Comparison of ENCODE assay signal across 30 cellular contexts in the genomic region with DNA sequence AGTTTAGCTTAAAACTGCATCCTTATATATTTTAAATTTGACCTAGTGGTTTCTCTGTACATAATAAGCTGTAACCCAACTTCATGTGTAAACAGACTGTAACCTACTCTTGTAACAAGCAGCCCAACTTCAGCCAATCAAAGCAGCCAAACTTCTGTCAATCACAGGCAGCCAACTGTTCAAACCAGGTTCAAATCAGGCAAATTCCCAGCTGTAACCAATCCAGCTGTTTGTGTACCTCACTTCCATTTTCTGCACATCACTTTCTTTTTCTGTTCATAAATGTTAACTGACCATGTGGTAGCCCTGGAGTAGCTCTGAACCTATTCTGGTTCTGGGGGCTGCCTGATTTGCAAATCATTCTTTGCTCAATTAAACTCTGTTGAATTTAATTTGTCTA.
A peak's percentile ranks its signal among the peaks of the same experiment; 100 is the strongest.
DNase-seq lines count a peak whose midpoint lies in the region; ATAC-seq, FAIRE-seq and TF ChIP-seq lines count a peak whose summit lies in the region.
"Had no signal": no experiment of that assay in that cellular context is flagged by ENCODE, and none has a peak within 500 bp of the region (broad histone marks: within the 10 kb centered on the region; RNA-seq: fewer than 3 reads in every experiment).

No MANE protein-coding gene starts in this region.

- H3K27me3 ChIP-seq in mammary epithelial cell (ENCODE audit: insufficient read depth, low read length) (no peaks in the 10 kb centered on the region), GM12878 (replicated peaks in 1 of 2; ENCODE audit: control insufficient read depth in 2 of 2, insufficient read depth in 2 of 2, low read length in 1 of 2) (no peaks in the 10 kb centered on the region), esophagus squamous epithelium (no peaks in the 10 kb centered on the region)
- H3K27me3 ChIP-seq: colonic mucosa, gastrocnemius medialis, ovary, Peyer's patch, right atrium auricular region had no signal

- no peak overlapping the region for H3K4me3 Mint-ChIP-seq in MCF 10A (ENCODE audit: unreplicated experiment)
- H3K4me3 Mint-ChIP-seq: activated T-cell treated with anti-CD3 and anti-CD28 coated beads, Interleukin-2, amount 50 U/mL, for 24 hours; B cell; effector memory CD8-positive, alpha-beta T cell; naive thymus-derived CD8-positive, alpha-beta T cell had no signal

- TF ChIP-seq POLR2A in GM12878 (IDR thresholded peaks at IDR 0.05; ENCODE audit: low read depth, low read length) = no peak
- TF ChIP-seq POLR2A in esophagus squamous epithelium (IDR thresholded peaks at IDR 0.05) = no peak

- FAIRE-seq in GM12878 (lab: Jason Lieb, UNC) = no peak
- FAIRE-seq: A549, bronchial epithelial cell, GM12891, urothelium cell line had no signal

- no peaks in the 10 kb centered on the region for H3K36me3 Mint-ChIP-seq in MCF 10A (ENCODE audit: insufficient read depth, unreplicated experiment)
- H3K36me3 Mint-ChIP-seq: naive thymus-derived CD8-positive, alpha-beta T cell had no signal

- H3K4me1 Mint-ChIP-seq in MCF 10A (ENCODE audit: insufficient read depth, unreplicated experiment) = peaks cover 7% of the 10 kb centered on the region
- H3K4me1 Mint-ChIP-seq: naive thymus-derived CD8-positive, alpha-beta T cell had no signal

- TF ChIP-seq CTCF in MCF 10A (IDR thresholded peaks at IDR 0.05; ENCODE audit: unreplicated experiment) (no peak), mammary epithelial cell (conservative IDR thresholded peaks at IDR 0.05 in 1 of 2, IDR thresholded peaks at IDR 0.05 in 1 of 2; ENCODE audit: extremely low read depth in 1 of 2, insufficient read depth in 1 of 2, low read depth in 1 of 2, low read length in 2 of 2) (no peak), GM12878 (IDR thresholded peaks at IDR 0.05 in 2 of 3, conservative IDR thresholded peaks at IDR 0.05 in 1 of 3; ENCODE audit: control insufficient read depth in 2 of 3, extremely low read depth in 1 of 3, insufficient read depth in 1 of 3, low read depth in 3 of 3, low read length in 3 of 3) (no peak), esophagus squamous epithelium (IDR thresholded peaks at IDR 0.05) (no peak)

- H3K27me3 Mint-ChIP-seq in MCF 10A (ENCODE audit: insufficient read depth, unreplicated experiment) = no peaks in the 10 kb centered on the region
- H3K27me3 Mint-ChIP-seq: activated T-cell treated with anti-CD3 and anti-CD28 coated beads, Interleukin-2, amount 50 U/mL, for 24 hours; B cell; effector memory CD8-positive, alpha-beta T cell; naive thymus-derived CD8-positive, alpha-beta T cell had no signal

- H3K79me2 ChIP-seq in mammary epithelial cell (ENCODE audit: insufficient read depth, low read length) (no peaks in the 10 kb centered on the region), GM12878 (ENCODE audit: control insufficient read depth, insufficient read depth, low read length) (no peaks in the 10 kb centered on the region)

- H4K20me1 ChIP-seq in mammary epithelial cell (ENCODE audit: insufficient read depth, low read length) = no peaks in the 10 kb centered on the region
- no peaks in the 10 kb centered on the region for H4K20me1 ChIP-seq in GM12878 (ENCODE audit: control insufficient read depth, insufficient read depth)

- H3K27ac ChIP-seq in mammary epithelial cell (ENCODE audit: insufficient read depth, low read depth, low read length) (no peak overlapping the region), GM12878 (ENCODE audit: control insufficient read depth, insufficient read depth) (no peak overlapping the region), esophagus squamous epithelium (no peak overlapping the region)
- H3K27ac ChIP-seq: A549, colonic mucosa, gastrocnemius medialis, left ventricle myocardium inferior, ovary, Peyer's patch, right atrium auricular region, SJCRH30 had no signal

- H3K4me2 ChIP-seq in mammary epithelial cell (ENCODE audit: insufficient read depth, low read depth, low read length) = no peak overlapping the region
- no peak overlapping the region for H3K4me2 ChIP-seq in GM12878 (ENCODE audit: control insufficient read depth, insufficient read depth)
- H3K4me2 ChIP-seq: A549 had no signal

- no peak for TF ChIP-seq EP300 in GM12878 (IDR thresholded peaks at IDR 0.05; ENCODE audit: borderline replicate concordance in 1 of 2, control insufficient read depth in 1 of 2, low read depth in 2 of 2, low read length in 2 of 2)

- no peaks in the 10 kb centered on the region for H3K9me3 Mint-ChIP-seq in MCF 10A (ENCODE audit: unreplicated experiment)
- H3K9me3 Mint-ChIP-seq: activated T-cell treated with anti-CD3 and anti-CD28 coated beads, Interleukin-2, amount 50 U/mL, for 24 hours had no signal

- intact Hi-C loops in MCF 10A (cut with micrococcal nuclease) = no loop called here
- intact Hi-C loops in mammary epithelial cell (cut with micrococcal nuclease) = no loop called here
- intact Hi-C loops in GM12878 (cut with micrococcal nuclease; ENCODE audit: unreplicated experiment) = no loop called here
- intact Hi-C loops in esophagus squamous epithelium (cut with DNase I) = no loop called here

- DNase-seq in MCF 10A (ENCODE audit: unreplicated experiment) (no peak), mammary epithelial cell (no peak), GM12878 (ENCODE audit: low read depth, low spot score) (no peak), D341Med (ENCODE audit: low spot score) (no peak), NCI-H146 treated with DMSO at 0.1 percent for 48 hours (lab: John Stamatoyannopoulos, UW; ENCODE audit: unreplicated experiment) (no peak), esophagus squamous epithelium (lab: John Stamatoyannopoulos, UW) (no peak)
- DNase-seq: activated CD4-positive, alpha-beta T cell treated with anti-CD3 and anti-CD28 coated beads for 4 hours; activated naive CD4-positive, alpha-beta T cell; activated T-cell treated with anti-CD3 and anti-CD28 coated beads, Interleukin-2, amount 50 U/mL, for 24 hours; colonic mucosa; DND-41; effector memory CD8-positive, alpha-beta T cell; gastrocnemius medialis; hypothalamus; Kasumi-1; left ventricle myocardium inferior; naive thymus-derived CD8-positive, alpha-beta T cell; ovary; Peyer's patch; stimulated activated CD4-positive, alpha-beta T cell treated with anti-CD3 and anti-CD28 coated beads, Interleukin-4, amount 100 ng/mL, for 4 hours; stimulated activated naive CD4-positive, alpha-beta T cell had no signal

- peak overlapping the region; percentile 85 for H3K27ac Mint-ChIP-seq in MCF 10A (ENCODE audit: low read depth, unreplicated experiment)
- H3K27ac Mint-ChIP-seq: activated T-cell treated with anti-CD3 and anti-CD28 coated beads, Interleukin-2, amount 50 U/mL, for 24 hours; B cell; effector memory CD8-positive, alpha-beta T cell; naive thymus-derived CD8-positive, alpha-beta T cell had no signal

- POLR2A ChIA-PET in MCF 10A (lab: Yijun Ruan, JAX) = interaction anchor here (0.6 to 1.1 kb wide), 3 partner anchors 18 to 1018 kb away, joined by 3 to 4 read pairs (median 3); no protein-coding TSS in a partner anchor
- POLR2A ChIA-PET in GM12878 (lab: Charles Lee) = no interaction called here

- BruUV-seq in MCF 10A (replicated peaks; lab: Mats Ljungman, UMichigan) = no TSS peak
- BruUV-seq in mammary epithelial cell (replicated peaks; lab: Mats Ljungman, UMichigan) = no TSS peak
- BruUV-seq in GM12878 (replicated peaks; lab: Mats Ljungman, UMichigan) = no TSS peak

- CTCF ChIA-PET in MCF 10A (lab: Yijun Ruan, JAX) = interaction anchor here (1.2 kb wide), 1 partner anchor 14 kb away, joined by 3 read pairs; no protein-coding TSS in a partner anchor
- CTCF ChIA-PET in mammary epithelial cell (lab: Charles Lee; ENCODE audit: low non-redundant PET) = no interaction called here
- CTCF ChIA-PET in GM12878 (lab: Yijun Ruan, JAX) = interaction anchor here (0.9 kb wide), 1 partner anchor 11 kb away, joined by 3 read pairs; no protein-coding TSS in a partner anchor

- no peak overlapping the region for H3K9ac ChIP-seq in mammary epithelial cell (ENCODE audit: insufficient read depth, low read length)
- H3K9ac ChIP-seq in GM12878 (ENCODE audit: control insufficient read depth, insufficient read depth, low read length) = no peak overlapping the region

- H3K4me1 ChIP-seq in mammary epithelial cell (ENCODE audit: insufficient read depth, low read length) = no peaks in the 10 kb centered on the region
- H3K4me1 ChIP-seq in GM12878 (ENCODE audit: control insufficient read depth, insufficient read depth, low read length) = no peaks in the 10 kb centered on the region
- no peaks in the 10 kb centered on the region for H3K4me1 ChIP-seq in esophagus squamous epithelium
- H3K4me1 ChIP-seq: A549, colonic mucosa, gastrocnemius medialis, left ventricle myocardium inferior, Peyer's patch, right atrium auricular region had no signal

- H2AFZ ChIP-seq in mammary epithelial cell (ENCODE audit: low read depth, low read length) = no peak overlapping the region
- H2AFZ ChIP-seq in GM12878 (ENCODE audit: control insufficient read depth, low read depth, low read length) = no peak overlapping the region; the same call in 1 of the 2 replicates

- SMC1A ChIA-PET in GM12878 (lab: Charles Lee; ENCODE audit: uncharacterized antibody, unreplicated experiment) = interaction anchor here (0.8 to 3.0 kb wide), 5 partner anchors 9 to 20 kb away, joined by 3 to 12 read pairs (median 3); no protein-coding TSS in a partner anchor

- ATAC-seq in HG02885 (IDR thresholded peaks at IDR 0.05; ENCODE audit: poor library complexity, unreplicated experiment) (peak; percentile 45), GM12878 (no peak; the same call in 1 of the 3 replicates), GM21423 (IDR thresholded peaks at IDR 0.05; ENCODE audit: unreplicated experiment) (no peak)
- ATAC-seq: A549; effector memory CD8-positive, alpha-beta T cell; gastrocnemius medialis; naive thymus-derived CD8-positive, alpha-beta T cell had no signal

- no peak for TF ChIP-seq RAD21 in GM12878 (IDR thresholded peaks at IDR 0.05; ENCODE audit: insufficient read depth, low read depth, low read length)

- dilution Hi-C loops in mammary epithelial cell (cut with HindIII; ENCODE audit: low sequenced_read_pairs) = no loop called here

- in situ Hi-C loops in mammary epithelial cell (cut with MboI; ENCODE audit: low sequenced_read_pairs in 2 of 2) = no loop called here
- in situ Hi-C loops in GM12878 (cut with MboI) = no loop called here

- H3K4me3 ChIP-seq in mammary epithelial cell (replicated peaks in 1 of 3; ENCODE audit: insufficient read depth in 1 of 3, low read depth in 2 of 3, low read length in 3 of 3) (no peak overlapping the region), GM12878 (no peak overlapping the region), esophagus squamous epithelium (no peak overlapping the region)
- H3K4me3 ChIP-seq: A549, colonic mucosa, gastrocnemius medialis, left ventricle myocardium inferior, ovary, Peyer's patch, right atrium auricular region, SJCRH30 had no signal

- H3K9me3 ChIP-seq in mammary epithelial cell (replicated peaks; ENCODE audit: insufficient read depth, low read length) (no peaks in the 10 kb centered on the region), GM12878 (replicated peaks; ENCODE audit: control insufficient read depth, insufficient read depth, low read length) (no peaks in the 10 kb centered on the region; the same call in 2 of the 3 replicates), esophagus squamous epithelium (peaks cover 0 to 7% (median 0%) of the 10 kb centered on the region in 3 donors)
- H3K9me3 ChIP-seq: A549, colonic mucosa, gastrocnemius medialis, ovary, Peyer's patch, right atrium auricular region, SJCRH30 had no signal

- RAD21 ChIA-PET in GM12878 (lab: Charles Lee; ENCODE audit: unreplicated experiment) = no interaction called here

- no peaks in the 10 kb centered on the region for H3K36me3 ChIP-seq in mammary epithelial cell (ENCODE audit: insufficient read depth, low read length)
- H3K36me3 ChIP-seq in GM12878 (ENCODE audit: control insufficient read depth in 2 of 2, insufficient read depth in 2 of 2, low read length in 1 of 2) = no peaks in the 10 kb centered on the region
- no peaks in the 10 kb centered on the region for H3K36me3 ChIP-seq in esophagus squamous epithelium
- H3K36me3 ChIP-seq: colonic mucosa, gastrocnemius medialis, left ventricle myocardium inferior, ovary, Peyer's patch, right atrium auricular region, SJCRH30 had no signal
